9 cellular contexts compared by ENCODE assay signal in genomic region chr14:59482120-59482434, GRCh38. TPM values are rescaled to one million over a fixed set of nuclear protein-coding genes. Genes with fewer than 3 reads are reported as not detected.
DNase-seq lines count a peak whose midpoint lies in the region; ATAC-seq, FAIRE-seq and TF ChIP-seq lines count a peak whose summit lies in the region.
"Had no signal": no experiment of that assay in that cellular context is flagged by ENCODE, and none has a peak within 500 bp of the region (broad histone marks: within the 10 kb centered on the region; RNA-seq: fewer than 3 reads in every experiment).

No MANE protein-coding gene starts in this region.

- H4K20me1 ChIP-seq in keratinocyte (ENCODE audit: control insufficient read depth, extremely low read depth, insufficient read depth, low read length), result no peaks in the 10 kb centered on the region

- no peak overlapping the region for H3K27ac Mint-ChIP-seq in activated naive CD8-positive, alpha-beta T cell
- no peak overlapping the region for H3K27ac Mint-ChIP-seq in type B pancreatic cell

- H3K4me2 ChIP-seq in keratinocyte (ENCODE audit: control insufficient read depth, extremely low read depth, insufficient read depth, low read depth, low read length), result peak overlapping the region; percentile 94

- H3K4me3 Mint-ChIP-seq in activated naive CD8-positive, alpha-beta T cell, result peak overlapping the region; percentile 97
- H3K4me3 Mint-ChIP-seq in type B pancreatic cell, result peak overlapping the region; percentile 92

- H3K36me3 ChIP-seq in heart left ventricle, result peaks cover 0 to 23% (median 16%) of the 10 kb centered on the region in 9 donors
- peaks cover 0 to 12% of the 10 kb centered on the region in 2 experiments for H3K36me3 ChIP-seq in keratinocyte (ENCODE audit: control insufficient read depth in 2 of 2, extremely low read depth in 1 of 2, insufficient read depth in 2 of 2, low read length in 2 of 2)
- H3K36me3 ChIP-seq in pancreas, result no peaks in the 10 kb centered on the region

- peaks cover 5% of the 10 kb centered on the region for H3K36me3 Mint-ChIP-seq in activated naive CD8-positive, alpha-beta T cell
- peaks cover 6% of the 10 kb centered on the region for H3K36me3 Mint-ChIP-seq in type B pancreatic cell

- dilution Hi-C loops in keratinocyte (cut with MboI; ENCODE audit: extremely low pct_ligation_motif_present, low sequenced_read_pairs), result no loop called here

- H3K79me2 ChIP-seq in keratinocyte (ENCODE audit: control insufficient read depth, insufficient read depth, low read length), result peaks cover 51% of the 10 kb centered on the region

- peak overlapping the region in 8 of 12 donors; percentile 81 to 94 (median 90) for H3K4me3 ChIP-seq in heart left ventricle
- peak overlapping the region; percentile 81 to 95 (median 92) for H3K4me3 ChIP-seq in keratinocyte (ENCODE audit: control insufficient read depth in 2 of 3, extremely low read depth in 1 of 3, insufficient read depth in 2 of 3, low read depth in 1 of 3, low read length in 3 of 3)
- H3K4me3 ChIP-seq in pancreas, result no peak overlapping the region

- H2AFZ ChIP-seq in keratinocyte (ENCODE audit: control insufficient read depth, low read length), result no peak overlapping the region

- peaks cover 58% of the 10 kb centered on the region for H3K4me1 Mint-ChIP-seq in activated naive CD8-positive, alpha-beta T cell (ENCODE audit: low read depth)
- H3K4me1 Mint-ChIP-seq in type B pancreatic cell (ENCODE audit: unreplicated experiment), result peaks cover 45% of the 10 kb centered on the region

- no peak for TF ChIP-seq POLR2A in heart left ventricle (IDR thresholded peaks at IDR 0.05)

- FAIRE-seq in keratinocyte (lab: Jason Lieb, UNC) (no peak), pancreas (lab: Jason Lieb, UNC) (no peak)

- peak overlapping the region; percentile 79 for H3K9ac ChIP-seq in keratinocyte (ENCODE audit: control insufficient read depth, extremely low read depth, insufficient read depth, low read length)

- H3K27ac ChIP-seq in heart left ventricle (peak overlapping the region in 9 of 12 donors; percentile 91 to 97 (median 96)), keratinocyte (ENCODE audit: control insufficient read depth, insufficient read depth, low read length) (peak overlapping the region; percentile 96), pancreas (peak overlapping the region in 1 of 4 donors; percentile 24)

- intact Hi-C loops in heart left ventricle (cut with DNase I), result loop anchor here in 2 of 10 donors (10.0 kb wide), 3 partner anchors 613 to 703 kb away; partner anchors contain the start of genes DHRS7 (in 1 of the 2) and PCNX4 (in 1 of the 2)
- intact Hi-C loops in left cardiac atrium (cut with DNase I), result no loop called here
- intact Hi-C loops in pancreas (cut with DNase I), result no loop called here

- no peaks in the 10 kb centered on the region for H3K9me3 Mint-ChIP-seq in activated naive CD8-positive, alpha-beta T cell (ENCODE audit: low read depth)
- no peaks in the 10 kb centered on the region for H3K9me3 Mint-ChIP-seq in type B pancreatic cell

- H3K27me3 Mint-ChIP-seq in activated naive CD8-positive, alpha-beta T cell, result no peaks in the 10 kb centered on the region
- H3K27me3 Mint-ChIP-seq in type B pancreatic cell, result no peaks in the 10 kb centered on the region

- peaks cover 3 to 65% (median 47%) of the 10 kb centered on the region in 12 donors for H3K4me1 ChIP-seq in heart left ventricle
- peaks cover 19% of the 10 kb centered on the region for H3K4me1 ChIP-seq in keratinocyte (ENCODE audit: control insufficient read depth, extremely low read depth, insufficient read depth, low read length)
- peaks cover 18 to 36% (median 30%) of the 10 kb centered on the region in 3 donors for H3K4me1 ChIP-seq in pancreas

- H3K9me3 ChIP-seq in heart left ventricle, result no peaks in the 10 kb centered on the region
- H3K9me3 ChIP-seq in keratinocyte (ENCODE audit: control insufficient read depth, low read depth, low read length), result no peaks in the 10 kb centered on the region
- H3K9me3 ChIP-seq in pancreas, result no peaks in the 10 kb centered on the region

- DNase-seq in heart left ventricle, result no peak
- no peak for DNase-seq in left cardiac atrium
- DNase-seq in keratinocyte (ENCODE audit: low read depth, low spot score), result no peak
- no peak for DNase-seq in type B pancreatic cell (ENCODE audit: extremely low spot score, unreplicated experiment)
- no peak for DNase-seq in hepatic stellate cell (ENCODE audit: low spot score)
- DNase-seq in pancreas, result no peak
- DNase-seq in HuH-7.5 (ENCODE audit: low spot score), result no peak
- DNase-seq: NCI-H82 had no signal

- peaks cover 2% of the 10 kb centered on the region for H3K9me1 ChIP-seq in keratinocyte (ENCODE audit: control insufficient read depth, extremely low read depth, insufficient read depth, low read length)

- H3K27me3 ChIP-seq in heart left ventricle, result no peaks in the 10 kb centered on the region
- H3K27me3 ChIP-seq in keratinocyte (ENCODE audit: control insufficient read depth, extremely low read depth, insufficient read depth, low read length), result no peaks in the 10 kb centered on the region
- no peaks in the 10 kb centered on the region for H3K27me3 ChIP-seq in pancreas

- TF ChIP-seq CTCF in heart left ventricle (IDR thresholded peaks at IDR 0.05) (no peak), keratinocyte (optimal IDR thresholded peaks at IDR 0.05 in 1 of 3, IDR thresholded peaks at IDR 0.05 in 1 of 3, conservative IDR thresholded peaks at IDR 0.05 in 1 of 3; ENCODE audit: extremely low read depth in 1 of 3, insufficient read depth in 2 of 3, low read length in 3 of 3) (no peak), type B pancreatic cell (conservative IDR thresholded peaks at IDR 0.05) (no peak), pancreas (IDR thresholded peaks at IDR 0.05) (no peak)

- ATAC-seq in heart left ventricle (no peak), left cardiac atrium (no peak), pancreas (no peak)

RNA-seq across cellular contexts. Expression of gene L3HYPDH, which starts 2.1 kb away (rescaled TPM):
- total RNA-seq in heart left ventricle, result 10 to 100 TPM in 7 of 9 donors, 1 to 10 TPM in 2; 8.7 to 17.9 (median 14.1) TPM
- polyA plus RNA-seq in heart left ventricle, result 10 to 100 TPM in 1 of 2 donors, 1 to 10 TPM in 1; 7.4 to 18.9 TPM
- total RNA-seq in left cardiac atrium, result 10 to 100 TPM; 15.2 to 22.0 TPM
- 21.6 to 37.5 TPM (median 28.9 TPM) in 3 replicates for polyA plus RNA-seq in keratinocyte
- polyA plus RNA-seq in keratinocyte (2011; ENCODE audit: low read depth), result 18.1 TPM
- polyA plus RNA-seq in keratinocyte (2011; cell fraction: cytosol; rRNA removed), result 9.7 and 13.3 TPM in 2 replicates
- 66.4 and 104 TPM in 2 replicates for polyA plus RNA-seq in keratinocyte (2011; cell fraction: nucleus; rRNA removed)
- 13.3 and 15.1 TPM in 2 replicates for polyA plus RNA-seq in keratinocyte (2012; ENCODE audit: low replicate concordance)
- 4.7 to 37.6 TPM (median 16.3 TPM) in 3 replicates for polyA minus RNA-seq in keratinocyte
- 9.4 TPM for polyA minus RNA-seq in keratinocyte (2011; cell fraction: cytosol; rRNA and poly(A)+ RNA removed)
- 42.8 and 59.3 TPM in 2 replicates for polyA minus RNA-seq in keratinocyte (2011; cell fraction: nucleus; rRNA and poly(A)+ RNA removed)
- 15.3 and 18.2 TPM in 2 replicates for total RNA-seq in type B pancreatic cell (ENCODE audit: low replicate concordance)
- total RNA-seq in pancreas, result 10 to 100 TPM in 3 of 6 donors, 1 to 10 TPM in 3; 6.7 to 11.0 (median 8.8) TPM
- 10 to 100 TPM; 17.4 to 20.9 TPM for polyA plus RNA-seq in pancreas

RNA-seq across cellular contexts. Expression of gene JKAMP, which starts 2.2 kb away (rescaled TPM):
- total RNA-seq in heart left ventricle (10 to 100 TPM; 24.2 to 38.6 (median 31.2) TPM), left cardiac atrium (10 to 100 TPM; 31.6 to 31.7 TPM), type B pancreatic cell (ENCODE audit: low replicate concordance) (25.7 and 39.5 TPM in 2 replicates), pancreas (10 to 100 TPM in 5 of 6 donors, 1 to 10 TPM in 1; 7.7 to 20.5 (median 13.9) TPM)
- polyA plus RNA-seq in heart left ventricle (10 to 100 TPM; 11.4 to 52.9 TPM), keratinocyte (82.1 to 166 TPM (median 145 TPM) in 3 replicates), pancreas (10 to 100 TPM; 10.3 to 32.1 TPM)
- polyA plus RNA-seq in keratinocyte (2011; ENCODE audit: low read depth), result 3.3 TPM
- polyA plus RNA-seq in keratinocyte (2011; cell fraction: cytosol; rRNA removed), result 59.0 and 137 TPM in 2 replicates
- polyA plus RNA-seq in keratinocyte (2011; cell fraction: nucleus; rRNA removed), result 178 and 228 TPM in 2 replicates
- polyA plus RNA-seq in keratinocyte (2012; ENCODE audit: low replicate concordance), result 27.6 and 44.4 TPM in 2 replicates
- polyA minus RNA-seq in keratinocyte, result 62.0 to 103 TPM (median 95.9 TPM) in 3 replicates
- 32.4 TPM for polyA minus RNA-seq in keratinocyte (2011; cell fraction: cytosol; rRNA and poly(A)+ RNA removed)
- 61.0 and 113 TPM in 2 replicates for polyA minus RNA-seq in keratinocyte (2011; cell fraction: nucleus; rRNA and poly(A)+ RNA removed)

RNA-seq across cellular contexts. Expression of gene GPR135, which starts 16.9 kb away (rescaled TPM):
- 1 to 10 TPM; 1.3 to 2.7 (median 2.3) TPM for total RNA-seq in heart left ventricle
- polyA plus RNA-seq in heart left ventricle, result under 1 TPM; 0.84 to 0.98 TPM
- 1 to 10 TPM; 2.7 to 2.8 TPM for total RNA-seq in left cardiac atrium
- polyA plus RNA-seq in keratinocyte, result 0.32 to 0.90 TPM (median 0.45 TPM) in 3 replicates
- 0.82 TPM for polyA plus RNA-seq in keratinocyte (2011; ENCODE audit: low read depth)
- polyA plus RNA-seq in keratinocyte (2011; cell fraction: cytosol; rRNA removed), result 0.06 and 0.18 TPM in 2 replicates
- polyA plus RNA-seq in keratinocyte (2011; cell fraction: nucleus; rRNA removed), result 2.8 and 3.4 TPM in 2 replicates
- polyA plus RNA-seq in keratinocyte (2012; ENCODE audit: low replicate concordance), result 0.29 and 0.58 TPM in 2 replicates
- polyA minus RNA-seq in keratinocyte, result 0.66 to 2.5 TPM (median 0.85 TPM) in 3 replicates
- polyA minus RNA-seq in keratinocyte (2011; cell fraction: cytosol; rRNA and poly(A)+ RNA removed), result not detected
- polyA minus RNA-seq in keratinocyte (2011; cell fraction: nucleus; rRNA and poly(A)+ RNA removed), result 3.6 and 7.2 TPM in 2 replicates
- total RNA-seq in type B pancreatic cell (ENCODE audit: low replicate concordance), result 0.83 and 2.7 TPM in 2 replicates
- total RNA-seq in pancreas, result 1 to 10 TPM in 5 of 6 donors, under 1 TPM in 1; 0.93 to 2.0 (median 1.3) TPM
- polyA plus RNA-seq in pancreas, result 1 to 10 TPM; 1.0 to 1.3 TPM

Comparison
In these comparisons a context has a peak if more than half of its experiments do, and no peak if none do; other contexts are left out.
1. H3K4me3 ChIP-seq: peak in heart left ventricle (8 of 12) and keratinocyte (3 of 3); none in pancreas (0 of 4).